ENCODE assay signal across 5 cellular contexts in the genomic region with DNA sequence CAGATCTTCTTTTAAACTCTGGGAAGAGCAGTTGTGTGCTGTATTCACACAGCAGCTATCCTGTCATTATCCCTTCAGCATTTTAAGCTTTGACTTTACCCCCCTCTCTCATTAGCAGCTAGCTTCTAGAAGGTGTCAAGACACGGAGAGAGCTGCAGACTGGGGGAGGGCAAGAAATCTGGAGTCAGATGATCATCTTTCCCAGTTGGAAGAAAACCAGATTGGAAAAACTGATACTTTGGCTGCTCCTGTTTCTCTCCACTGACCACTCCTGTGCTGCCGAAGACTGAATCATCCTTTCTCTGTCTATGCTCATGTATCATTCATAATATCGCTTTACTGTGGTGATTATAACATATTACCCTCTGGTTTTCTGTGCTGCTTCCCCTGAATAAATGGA.
"Had no signal": no experiment of that assay in that cellular context is flagged by ENCODE, and none has a peak within 500 bp of the region (broad histone marks: within the 10 kb centered on the region; RNA-seq: fewer than 3 reads in every experiment).

No MANE protein-coding gene starts in this region.

- H3K27ac ChIP-seq: HL-60 had no signal

- H2AFZ ChIP-seq: GM23338 had no signal

- H3K4me3 ChIP-seq: GM23338 had no signal

- H3K4me2 ChIP-seq: GM23338 had no signal

- DNase-seq: H9, HCEC 1CT, KBM-7 had no signal
